Comparison of ENCODE assay signal across 8 cellular contexts in genomic region chr4:38319456-38320348, GRCh38.
DNase-seq lines count a peak whose midpoint lies in the region; ATAC-seq and TF ChIP-seq lines count a peak whose summit lies in the region.

No MANE protein-coding gene starts in this region.

- H3K27ac ChIP-seq in fibroblast of lung (ENCODE audit: insufficient read depth, low read length) = peak overlapping the region; percentile 55

- no peaks in the 10 kb centered on the region for H3K9me3 Mint-ChIP-seq in nephron

- TF ChIP-seq CTCF in fibroblast of lung (conservative IDR thresholded peaks at IDR 0.05 in 1 of 2, IDR thresholded peaks at IDR 0.05 in 1 of 2; ENCODE audit: low read depth in 1 of 2, low read length in 2 of 2) (peak; percentile 97 to 100), nephron (IDR thresholded peaks at IDR 0.05; ENCODE audit: unreplicated experiment in 3 of 3) (peak; percentile 97 to 100 (median 98))

- no peaks in the 10 kb centered on the region for H3K27me3 Mint-ChIP-seq in nephron (ENCODE audit: low read depth)

- H3K36me3 ChIP-seq in fibroblast of lung (ENCODE audit: control insufficient read depth, insufficient read depth, low read length) = no peaks in the 10 kb centered on the region

- peaks cover 41% of the 10 kb centered on the region for H3K4me1 Mint-ChIP-seq in nephron

- peaks cover 5% of the 10 kb centered on the region for H3K4me1 ChIP-seq in fibroblast of lung (ENCODE audit: control insufficient read depth, extremely low read depth, insufficient read depth, low read length)

- H2AFZ ChIP-seq in fibroblast of lung (ENCODE audit: low read length) = peak overlapping the region; percentile 20

- ATAC-seq in GM21619 (IDR thresholded peaks at IDR 0.05; ENCODE audit: unreplicated experiment) = peak; percentile 48

- H3K9ac ChIP-seq in fibroblast of lung (ENCODE audit: insufficient read depth, low read length) = no peak overlapping the region

- no peaks in the 10 kb centered on the region for H4K20me1 ChIP-seq in fibroblast of lung (ENCODE audit: control insufficient read depth, extremely low read depth, insufficient read depth, low read length)

- peak overlapping the region; percentile 17 for H3K4me2 ChIP-seq in fibroblast of lung (ENCODE audit: extremely low read depth, insufficient read depth, low read length)

- H3K79me2 ChIP-seq in fibroblast of lung (ENCODE audit: control insufficient read depth, insufficient read depth, low read length) = no peaks in the 10 kb centered on the region

- in situ Hi-C loops in Caki2 (cut with HindIII; ENCODE audit: low pct_unique_long_range_greater_than_20kb, low sequenced_read_pairs) = loop anchor here (10.0 kb wide), 3 partner anchors 345 to 535 kb away; partner anchors contain the start of genes KLF3 and TLR6

- peak overlapping the region; percentile 42 to 60 (median 58) for H3K4me3 Mint-ChIP-seq in nephron

- no peaks in the 10 kb centered on the region for H3K36me3 Mint-ChIP-seq in nephron (ENCODE audit: low read depth)

- peak overlapping the region; percentile 79 to 95 (median 94) for H3K27ac Mint-ChIP-seq in nephron

- no peaks in the 10 kb centered on the region for H3K9me3 ChIP-seq in fibroblast of lung (ENCODE audit: control insufficient read depth, insufficient read depth, low read depth, low read length)

- DNase-seq in Caki2 (ENCODE audit: low read depth) (peak; percentile 88), Kasumi-1 (lab: John Stamatoyannopoulos, UW) (peak; percentile 92 to 94), RKO (ENCODE audit: low spot score) (peak; percentile 82), fibroblast of lung (ENCODE audit: low read depth in 2 of 2) (peak; percentile 80 to 95)
- DNase-seq in activated T-helper 1 cell treated with anti-CD3 and anti-CD28 coated beads, Interleukin-2, amount 50 U/mL, for 16 hours (ENCODE audit: low read depth in 1 of 2, low spot score in 1 of 2) = peak; percentile 83 to 97
- peak; percentile 77 to 91 (median 83) for DNase-seq in stimulated activated naive CD4-positive, alpha-beta T cell (lab: John Stamatoyannopoulos, UW)

- H3K27me3 ChIP-seq in fibroblast of lung (ENCODE audit: control insufficient read depth, insufficient read depth, low read length) = no peaks in the 10 kb centered on the region

- peak overlapping the region in 1 of 4 experiments; percentile 14 for H3K4me3 ChIP-seq in fibroblast of lung (replicated peaks in 1 of 4; ENCODE audit: control extremely low read depth in 1 of 4, insufficient read depth in 1 of 4, low read depth in 3 of 4, low read length in 4 of 4)
